8 cellular contexts compared by ENCODE assay signal in genomic region chr11:60924906-60925684, GRCh38. TPM values are rescaled to one million over a fixed set of nuclear protein-coding genes. Genes with fewer than 3 reads are reported as not detected.
DNase-seq lines count a peak whose midpoint lies in the region; ATAC-seq and TF ChIP-seq lines count a peak whose summit lies in the region.

No MANE protein-coding gene starts in this region.

- H3K27me3 ChIP-seq in ovary = no peaks in the 10 kb centered on the region

- no peaks in the 10 kb centered on the region for H4K20me1 ChIP-seq in OCI-LY7 (ENCODE audit: insufficient read depth, low read length)

- no peak for TF ChIP-seq CTCF in OCI-LY7 (conservative IDR thresholded peaks at IDR 0.05; ENCODE audit: low read length)
- no peak for TF ChIP-seq CTCF in ovary (IDR thresholded peaks at IDR 0.05)

- H3K9me2 ChIP-seq in OCI-LY7 (ENCODE audit: insufficient read depth, low read length) = no peaks in the 10 kb centered on the region

- POLR2A ChIA-PET in OCI-LY7 (lab: Charles Lee) = no interaction called here

- no peak for TF ChIP-seq POLR2A in ovary (IDR thresholded peaks at IDR 0.05)

- H2AFZ ChIP-seq in OCI-LY7 (ENCODE audit: low read length) = no peak overlapping the region

- peaks cover 36% of the 10 kb centered on the region for H3K36me3 ChIP-seq in OCI-LY7 (ENCODE audit: insufficient read depth, low read length)
- H3K36me3 ChIP-seq in ovary = no peaks in the 10 kb centered on the region

- H3K27ac ChIP-seq in OCI-LY7 (ENCODE audit: low read depth, low read length, poor library complexity, severe bottlenecking) (no peak overlapping the region), ovary (peak overlapping the region in 1 of 2 donors; percentile 18)

- intact Hi-C loops in OCI-LY7 (cut with micrococcal nuclease; ENCODE audit: unreplicated experiment) = loop anchor here (1.0 kb wide), 1 partner anchor 10 kb away; no protein-coding TSS in a partner anchor
- intact Hi-C loops in ovary (cut with DNase I) = no loop called here

- peak; percentile 57 to 78 for DNase-seq in NCI-H524 (lab: John Stamatoyannopoulos, UW)
- DNase-seq in NCI-H524 treated with DMSO at 0.1 percent for 48 hours (lab: John Stamatoyannopoulos, UW) = no peak
- DNase-seq in OCI-LY7 (ENCODE audit: low spot score) = no peak
- DNase-seq in ovary = peak in 1 of 5 donors; percentile 49
- DNase-seq in T1000 (lab: John Stamatoyannopoulos, UW) = no peak

- H3K9me3 ChIP-seq in OCI-LY7 (ENCODE audit: low read length) (no peaks in the 10 kb centered on the region), ovary (no peaks in the 10 kb centered on the region)

- ATAC-seq in esophagus mucosa (peak; percentile 4), GM19452 (IDR thresholded peaks at IDR 0.05; ENCODE audit: unreplicated experiment) (no peak), GM21717 (IDR thresholded peaks at IDR 0.05; ENCODE audit: unreplicated experiment) (no peak)

- no peaks in the 10 kb centered on the region for H3K79me2 ChIP-seq in OCI-LY7 (ENCODE audit: insufficient read depth, low read depth, low read length)

- CTCF ChIA-PET in OCI-LY7 (lab: Charles Lee; ENCODE audit: unreplicated experiment) = no interaction called here

- no TSS peak for BruUV-seq in OCI-LY7 (replicated peaks; lab: Mats Ljungman, UMichigan)

- peak overlapping the region; percentile 56 for H3K4me2 ChIP-seq in OCI-LY7 (ENCODE audit: low read length)

- 2 to 4% (median 4%) methylated on average over 33 of the region's 33 CpGs for WGBS in ovary, 3 donors

- peak overlapping the region; percentile 70 for H3K4me3 ChIP-seq in OCI-LY7 (ENCODE audit: low read depth, low read length, poor library complexity, severe bottlenecking)
- peak overlapping the region; percentile 48 for H3K4me3 ChIP-seq in ovary

- no peak for TF ChIP-seq EP300 in ovary (IDR thresholded peaks at IDR 0.05)

- H3K4me1 ChIP-seq in OCI-LY7 (ENCODE audit: insufficient read depth, low read length, poor library complexity, severe bottlenecking) = peaks cover 28% of the 10 kb centered on the region
- H3K4me1 ChIP-seq in ovary (ENCODE audit: insufficient read depth) = peaks cover 8% of the 10 kb centered on the region

RNA-seq across cellular contexts. Expression of gene TMEM132A, which starts 0.8 kb away (rescaled TPM):
- total RNA-seq in OCI-LY7 (2014; rRNA removed; shearing (Covaris generic)) = 5.0 and 8.9 TPM in 2 replicates
- total RNA-seq in OCI-LY7 (2022) (5.5 and 7.5 TPM in 2 replicates), esophagus mucosa (27.0 TPM), ovary (10 to 100 TPM; 16.5 to 34.1 (median 21.3) TPM)
- 10 to 100 TPM in 1 of 2 donors, 1 to 10 TPM in 1; 2.9 to 21.3 TPM for polyA plus RNA-seq in ovary

RNA-seq across cellular contexts. Expression of gene TMEM109, which starts 11.1 kb away (rescaled TPM):
- 57.0 and 62.4 TPM in 2 replicates for total RNA-seq in OCI-LY7 (2014; rRNA removed; shearing (Covaris generic))
- total RNA-seq in OCI-LY7 (2022) (67.8 and 68.6 TPM in 2 replicates), esophagus mucosa (80.4 TPM), ovary (100 to 1,000 TPM in 5 of 7 donors, 10 to 100 TPM in 2; 88.7 to 143 (median 109) TPM)
- polyA plus RNA-seq in ovary = 100 to 1,000 TPM; 133 to 145 TPM

RNA-seq across cellular contexts. Expression of gene PRPF19, which starts 18.7 kb away (rescaled TPM):
- total RNA-seq in OCI-LY7 (2014; rRNA removed; shearing (Covaris generic)) = 95.2 and 120 TPM in 2 replicates
- total RNA-seq in OCI-LY7 (2022) (135 and 153 TPM in 2 replicates), esophagus mucosa (94.9 TPM), ovary (100 to 1,000 TPM in 2 of 7 donors, 10 to 100 TPM in 5; 44.1 to 109 (median 97.2) TPM)
- 10 to 100 TPM; 66.2 to 73.4 TPM for polyA plus RNA-seq in ovary

RNA-seq across cellular contexts. Expression of gene SLC15A3, which starts 26.9 kb away (rescaled TPM):
- 7.2 and 12.6 TPM in 2 replicates for total RNA-seq in OCI-LY7 (2014; rRNA removed; shearing (Covaris generic))
- 41.4 and 43.9 TPM in 2 replicates for total RNA-seq in OCI-LY7 (2022)
- total RNA-seq in esophagus mucosa = 3.9 TPM
- total RNA-seq in ovary = 10 to 100 TPM; 25.3 to 55.8 (median 43.9) TPM
- 10 to 100 TPM; 27.2 to 38.9 TPM for polyA plus RNA-seq in ovary

RNA-seq across cellular contexts. Expression of gene CD6, which starts 46.4 kb away (rescaled TPM):
- total RNA-seq in OCI-LY7 (2014; rRNA removed; shearing (Covaris generic)) = not detected in 2 replicates
- not detected in 2 replicates for total RNA-seq in OCI-LY7 (2022)
- total RNA-seq in esophagus mucosa = 0.80 TPM
- total RNA-seq in ovary = 1 to 10 TPM in 3 of 7 donors, under 1 TPM in 4; 0.42 to 2.2 (median 0.69) TPM
- 1 to 10 TPM in 1 of 2 donors, under 1 TPM in 1; 0.44 to 3.4 TPM for polyA plus RNA-seq in ovary

Comparison
In these comparisons a context has a peak if more than half of its experiments do, and no peak if none do; other contexts are left out.
1. DNase-seq: peak in NCI-H524 (2 of 2); none in NCI-H524 treated with DMSO at 0.1 percent for 48 hours (single experiment), OCI-LY7 (single experiment) and T1000 (single experiment).